15 cellular contexts compared by ENCODE assay signal in genomic region chr3:136831461-136831860, GRCh38. TPM values are rescaled to one million over a fixed set of nuclear protein-coding genes. Genes with fewer than 3 reads are reported as not detected.
A peak's percentile ranks its signal among the peaks of the same experiment; 100 is the strongest.
DNase-seq lines count a peak whose midpoint lies in the region; ATAC-seq and TF ChIP-seq lines count a peak whose summit lies in the region.
"Had no signal": no experiment of that assay in that cellular context is flagged by ENCODE, and none has a peak within 500 bp of the region (broad histone marks: within the 10 kb centered on the region; RNA-seq: fewer than 3 reads in every experiment).

No MANE protein-coding gene starts in this region.

- intact Hi-C loops in upper lobe of right lung (cut with DNase I): no loop called here

- H3K4me1 ChIP-seq in osteoblast (ENCODE audit: insufficient read depth, low read length): peaks cover 4% of the 10 kb centered on the region
- no peaks in the 10 kb centered on the region for H3K4me1 ChIP-seq in upper lobe of right lung
- H3K4me1 ChIP-seq: Caco-2 had no signal

- H3K36me3 ChIP-seq in osteoblast (ENCODE audit: insufficient read depth, low read length): no peaks in the 10 kb centered on the region
- H3K36me3 ChIP-seq in upper lobe of right lung: no peaks in the 10 kb centered on the region

- ATAC-seq in upper lobe of right lung: peak; percentile 14
- no peak for ATAC-seq in stimulated activated effector memory CD8-positive, alpha-beta T cell treated with anti-CD3 and anti-CD28 coated beads, Interleukin-12 subunit alpha, Interleukin-12 subunit beta, amount 100 ng/mL, for 72 hours
- ATAC-seq: HepG2 had no signal

- H3K27ac ChIP-seq in osteoblast (ENCODE audit: low read depth, low read length): no peak overlapping the region
- H3K27ac ChIP-seq in upper lobe of right lung: no peak overlapping the region
- H3K27ac ChIP-seq: C4-2B had no signal

- H3K4me3 ChIP-seq in fibroblast of villous mesenchyme (ENCODE audit: low read depth, low read length) (no peak overlapping the region), osteoblast (ENCODE audit: insufficient read depth, low read length) (no peak overlapping the region), upper lobe of right lung (no peak overlapping the region)

- H3K27me3 ChIP-seq in osteoblast (ENCODE audit: insufficient read depth, low read length) (no peaks in the 10 kb centered on the region), upper lobe of right lung (no peaks in the 10 kb centered on the region)

- H3K4me1 Mint-ChIP-seq in stimulated activated effector memory CD8-positive, alpha-beta T cell treated with anti-CD3 and anti-CD28 coated beads, Interleukin-12 subunit alpha, Interleukin-12 subunit beta, amount 100 ng/mL, for 72 hours: no peaks in the 10 kb centered on the region
- H3K4me1 Mint-ChIP-seq: H9 had no signal

- peaks cover 18% of the 10 kb centered on the region for H4K20me1 ChIP-seq in osteoblast (ENCODE audit: insufficient read depth, low read length)

- no peak overlapping the region for H3K4me3 Mint-ChIP-seq in stimulated activated effector memory CD8-positive, alpha-beta T cell treated with anti-CD3 and anti-CD28 coated beads, Interleukin-12 subunit alpha, Interleukin-12 subunit beta, amount 100 ng/mL, for 72 hours
- H3K4me3 Mint-ChIP-seq: CD4-positive, alpha-beta T cell; H9; IgD-negative memory B cell had no signal

- H2AFZ ChIP-seq in osteoblast (ENCODE audit: low read length): no peak overlapping the region

- H3K9me3 Mint-ChIP-seq in stimulated activated effector memory CD8-positive, alpha-beta T cell treated with anti-CD3 and anti-CD28 coated beads, Interleukin-12 subunit alpha, Interleukin-12 subunit beta, amount 100 ng/mL, for 72 hours: peaks cover 7% of the 10 kb centered on the region

- H3K27ac Mint-ChIP-seq in stimulated activated effector memory CD8-positive, alpha-beta T cell treated with anti-CD3 and anti-CD28 coated beads, Interleukin-12 subunit alpha, Interleukin-12 subunit beta, amount 100 ng/mL, for 72 hours: no peak overlapping the region
- H3K27ac Mint-ChIP-seq: CD4-positive, alpha-beta T cell; IgD-negative memory B cell had no signal

- H3K4me2 ChIP-seq in osteoblast (ENCODE audit: insufficient read depth, low read length): no peak overlapping the region

- H3K36me3 Mint-ChIP-seq in stimulated activated effector memory CD8-positive, alpha-beta T cell treated with anti-CD3 and anti-CD28 coated beads, Interleukin-12 subunit alpha, Interleukin-12 subunit beta, amount 100 ng/mL, for 72 hours: no peaks in the 10 kb centered on the region

- DNase-seq in G401 (ENCODE audit: low spot score): peak; percentile 19
- DNase-seq in fibroblast of villous mesenchyme (ENCODE audit: low read depth): peak; percentile 7
- DNase-seq in osteoblast (ENCODE audit: insufficient read length, low spot score, missing footprints): peak; percentile 58
- no peak for DNase-seq in upper lobe of right lung
- DNase-seq in stimulated activated effector memory CD8-positive, alpha-beta T cell treated with anti-CD3 and anti-CD28 coated beads, Interleukin-12 subunit alpha, Interleukin-12 subunit beta, amount 100 ng/mL, for 72 hours (ENCODE audit: low spot score in 2 of 2): no peak
- no peak for DNase-seq in AG08395 (ENCODE audit: low spot score)
- DNase-seq in hippocampal formation (lab: John Stamatoyannopoulos, UW): no peak
- DNase-seq: 8988T; Caco-2; CD4-positive, alpha-beta T cell; GF-D8; H9 had no signal

- H3K9me3 ChIP-seq in osteoblast (ENCODE audit: low read depth, low read length) (no peaks in the 10 kb centered on the region), upper lobe of right lung (no peaks in the 10 kb centered on the region)

- H3K79me2 ChIP-seq in osteoblast (ENCODE audit: insufficient read depth, low read length): peaks cover 78% of the 10 kb centered on the region

- no peak for TF ChIP-seq CTCF in fibroblast of villous mesenchyme (IDR thresholded peaks at IDR 0.05; ENCODE audit: insufficient read depth, low read depth, low read length)
- TF ChIP-seq CTCF in osteoblast (IDR thresholded peaks at IDR 0.05; ENCODE audit: extremely low read depth, low read depth, low read length): no peak
- no peak for TF ChIP-seq CTCF in upper lobe of right lung (IDR thresholded peaks at IDR 0.05)

- in situ Hi-C loops in G401 (cut with HindIII; ENCODE audit: low sequenced_read_pairs): no loop called here

RNA-seq across cellular contexts. Expression of gene SLC35G2, which starts 12.5 kb away (rescaled TPM):
- 6.7 and 13.6 TPM in 2 replicates for total RNA-seq in G401 (2014; rRNA removed; shearing (Covaris generic))
- 5.8 and 17.3 TPM in 2 replicates for total RNA-seq in fibroblast of villous mesenchyme
- total RNA-seq in osteoblast: 8.0 and 9.7 TPM in 2 replicates
- 7.8 TPM for total RNA-seq in upper lobe of right lung

RNA-seq across cellular contexts. Expression of gene NCK1, which starts 30.5 kb away (rescaled TPM):
- total RNA-seq in G401 (2014; rRNA removed; shearing (Covaris generic)): 24.5 and 39.8 TPM in 2 replicates
- total RNA-seq in fibroblast of villous mesenchyme (47.0 and 66.1 TPM in 2 replicates), osteoblast (41.6 and 42.4 TPM in 2 replicates), upper lobe of right lung (54.0 TPM)

Comparison
In these comparisons a context has a peak if more than half of its experiments do, and no peak if none do; other contexts are left out.
1. DNase-seq: peak in G401 (single experiment), fibroblast of villous mesenchyme (single experiment) and osteoblast (single experiment); none in upper lobe of right lung (single experiment), stimulated activated effector memory CD8-positive, alpha-beta T cell treated with anti-CD3 and anti-CD28 coated beads, Interleukin-12 subunit alpha, Interleukin-12 subunit beta, amount 100 ng/mL, for 72 hours (0 of 2), AG08395 (single experiment) and hippocampal formation (0 of 2).